ENCODE assay signal across 15 cellular contexts in genomic region chr9:129185991-129186390, GRCh38. TPM values are rescaled to one million over a fixed set of nuclear protein-coding genes. Genes with fewer than 3 reads are reported as not detected.
DNase-seq lines count a peak whose midpoint lies in the region; ATAC-seq lines count a peak whose summit lies in the region.
"Had no signal": no experiment of that assay in that cellular context is flagged by ENCODE, and none has a peak within 500 bp of the region (broad histone marks: within the 10 kb centered on the region; RNA-seq: fewer than 3 reads in every experiment).

No MANE protein-coding gene starts in this region.

- H3K27me3 ChIP-seq in GM23248 (replicated peaks; ENCODE audit: insufficient read depth), result no peaks in the 10 kb centered on the region

- no peaks in the 10 kb centered on the region for H3K4me1 ChIP-seq in GM23248 (ENCODE audit: insufficient read depth)
- H3K4me1 ChIP-seq: psoas muscle had no signal

- peak; percentile 81 for ATAC-seq in activated CD8-positive, alpha-beta memory T cell treated with anti-CD3 and anti-CD28 coated beads, Interleukin-2, amount 10 ng/mL, durations not matched to agents 7 days and 5 days
- ATAC-seq in GM21390 (IDR thresholded peaks at IDR 0.05; ENCODE audit: unreplicated experiment), result no peak
- ATAC-seq: psoas muscle had no signal

- H3K4me3 Mint-ChIP-seq in activated CD8-positive, alpha-beta memory T cell treated with anti-CD3 and anti-CD28 coated beads, Interleukin-2, amount 10 ng/mL, durations not matched to agents 7 days and 5 days, result no peak overlapping the region
- no peak overlapping the region for H3K4me3 Mint-ChIP-seq in activated T-helper 1 cell treated with anti-CD3 and anti-CD28 coated beads, Interleukin-12 subunit alpha, Interleukin-12 subunit beta, Interleukin-2, Interleukin-4 antibody, amounts not matched to agents 30 ng/mL and 10 ng/mL and 1 ng/mL, durations not matched to agents 14 hours and 24 hours and 36 hours
- H3K4me3 Mint-ChIP-seq: activated B cell treated with CpG ODN at 0.5 μM for 24 hours; natural killer cell treated with Interleukin-12 subunit alpha and Interleukin-12 subunit beta and Interleukin-15 and Interleukin-18, amount 100 ng/mL, for 72 hours had no signal

- H2AFZ ChIP-seq in GM23248, result no peak overlapping the region

- CTCF ChIA-PET in activated CD8-positive, alpha-beta memory T cell treated with anti-CD3 and anti-CD28 coated beads, Interleukin-2, amount 10 ng/mL, durations not matched to agents 7 days and 5 days (lab: Charles Lee), result interaction anchor here (0.9 kb wide), 1 partner anchor 12 kb away, joined by 3 read pairs; no protein-coding TSS in a partner anchor

- 69 to 76% methylated on average over 10 of the region's 10 CpGs for WGBS in GM23248 (ENCODE audit: low coverage in 1 of 2, low lambda C conversion rate in 2 of 2, missing lambda C conversion rate in 2 of 2), 2 experiments

- peak overlapping the region; percentile 50 for H3K27ac Mint-ChIP-seq in activated CD8-positive, alpha-beta memory T cell treated with anti-CD3 and anti-CD28 coated beads, Interleukin-2, amount 10 ng/mL, durations not matched to agents 7 days and 5 days
- H3K27ac Mint-ChIP-seq in activated T-helper 1 cell treated with anti-CD3 and anti-CD28 coated beads, Interleukin-12 subunit alpha, Interleukin-12 subunit beta, Interleukin-2, Interleukin-4 antibody, amounts not matched to agents 30 ng/mL and 10 ng/mL and 1 ng/mL, durations not matched to agents 14 hours and 24 hours and 36 hours, result no peak overlapping the region
- H3K27ac Mint-ChIP-seq: activated B cell treated with CpG ODN at 0.5 μM for 24 hours; natural killer cell treated with Interleukin-12 subunit alpha and Interleukin-12 subunit beta and Interleukin-15 and Interleukin-18, amount 100 ng/mL, for 72 hours had no signal

- no peak overlapping the region for H3K9ac ChIP-seq in GM23248

- no peaks in the 10 kb centered on the region for H3K79me2 ChIP-seq in GM23248 (ENCODE audit: insufficient read depth)

- H3K27me3 Mint-ChIP-seq in activated CD8-positive, alpha-beta memory T cell treated with anti-CD3 and anti-CD28 coated beads, Interleukin-2, amount 10 ng/mL, durations not matched to agents 7 days and 5 days, result peaks cover 4% of the 10 kb centered on the region
- H3K27me3 Mint-ChIP-seq in activated T-helper 1 cell treated with anti-CD3 and anti-CD28 coated beads, Interleukin-12 subunit alpha, Interleukin-12 subunit beta, Interleukin-2, Interleukin-4 antibody, amounts not matched to agents 30 ng/mL and 10 ng/mL and 1 ng/mL, durations not matched to agents 14 hours and 24 hours and 36 hours (ENCODE audit: insufficient read depth), result no peaks in the 10 kb centered on the region

- peaks cover 1% of the 10 kb centered on the region for H3K9me3 Mint-ChIP-seq in activated CD8-positive, alpha-beta memory T cell treated with anti-CD3 and anti-CD28 coated beads, Interleukin-2, amount 10 ng/mL, durations not matched to agents 7 days and 5 days (ENCODE audit: low read depth)
- H3K9me3 Mint-ChIP-seq in activated T-helper 1 cell treated with anti-CD3 and anti-CD28 coated beads, Interleukin-12 subunit alpha, Interleukin-12 subunit beta, Interleukin-2, Interleukin-4 antibody, amounts not matched to agents 30 ng/mL and 10 ng/mL and 1 ng/mL, durations not matched to agents 14 hours and 24 hours and 36 hours, result no peaks in the 10 kb centered on the region
- H3K9me3 Mint-ChIP-seq: natural killer cell treated with Interleukin-12 subunit alpha and Interleukin-12 subunit beta and Interleukin-15 and Interleukin-18, amount 100 ng/mL, for 72 hours had no signal

- no peaks in the 10 kb centered on the region for H4K20me1 ChIP-seq in GM23248 (ENCODE audit: insufficient read depth)

- H3K36me3 ChIP-seq in GM23248 (ENCODE audit: low read depth), result no peaks in the 10 kb centered on the region

- H3K4me2 ChIP-seq in GM23248 (ENCODE audit: unreplicated experiment), result no peak overlapping the region

- no peaks in the 10 kb centered on the region for H3K9me3 ChIP-seq in GM23248 (ENCODE audit: low read depth)
- H3K9me3 ChIP-seq: psoas muscle had no signal

- DNase-seq in activated CD8-positive, alpha-beta memory T cell treated with anti-CD3 and anti-CD28 coated beads, Interleukin-2, amount 10 ng/mL, durations not matched to agents 7 days and 5 days, result peak; percentile 66
- no peak for DNase-seq in activated CD8-positive, alpha-beta memory T cell treated with anti-CD3 and anti-CD28 coated beads, Interleukin-2, amount 50 U/mL, for 4 hours
- peak; percentile 55 for DNase-seq in GM23248
- peak; percentile 36 to 54 for DNase-seq in activated CD4-positive, alpha-beta T cell treated with anti-CD3 and anti-CD28 coated beads, Interleukin-2, amount 50 U/mL, for 48 hours
- DNase-seq in kidney tubule cell (ENCODE audit: low spot score), result peak; percentile 36
- no peak for DNase-seq in activated T-helper 1 cell treated with anti-CD3 and anti-CD28 coated beads, Interleukin-12 subunit alpha, Interleukin-12 subunit beta, Interleukin-2, Interleukin-4 antibody, amounts not matched to agents 30 ng/mL and 10 ng/mL and 1 ng/mL, durations not matched to agents 14 hours and 24 hours and 36 hours (ENCODE audit: low spot score)
- DNase-seq in NCI-H2029 (lab: John Stamatoyannopoulos, UW), result no peak
- DNase-seq: activated B cell treated with CpG ODN at 0.5 μM for 24 hours, DND-41, erythroblast, NCI-H1417, NCI-H2227 treated with DMSO at 0.1 percent for 48 hours, psoas muscle had no signal

- peaks cover 19% of the 10 kb centered on the region for H3K4me1 Mint-ChIP-seq in activated CD8-positive, alpha-beta memory T cell treated with anti-CD3 and anti-CD28 coated beads, Interleukin-2, amount 10 ng/mL, durations not matched to agents 7 days and 5 days
- H3K4me1 Mint-ChIP-seq in activated T-helper 1 cell treated with anti-CD3 and anti-CD28 coated beads, Interleukin-12 subunit alpha, Interleukin-12 subunit beta, Interleukin-2, Interleukin-4 antibody, amounts not matched to agents 30 ng/mL and 10 ng/mL and 1 ng/mL, durations not matched to agents 14 hours and 24 hours and 36 hours (ENCODE audit: low read depth), result peaks cover 7% of the 10 kb centered on the region
- H3K4me1 Mint-ChIP-seq: activated B cell treated with CpG ODN at 0.5 μM for 24 hours had no signal

- intact Hi-C loops in activated T-helper 1 cell treated with anti-CD3 and anti-CD28 coated beads, Interleukin-12 subunit alpha, Interleukin-12 subunit beta, Interleukin-2, Interleukin-4 antibody, amounts not matched to agents 30 ng/mL and 10 ng/mL and 1 ng/mL, durations not matched to agents 14 hours and 24 hours and 36 hours (cut with micrococcal nuclease), result no loop called here

- H3K27ac ChIP-seq in GM23248, result no peak overlapping the region
- H3K27ac ChIP-seq: psoas muscle had no signal

- no peaks in the 10 kb centered on the region for H3K36me3 Mint-ChIP-seq in activated CD8-positive, alpha-beta memory T cell treated with anti-CD3 and anti-CD28 coated beads, Interleukin-2, amount 10 ng/mL, durations not matched to agents 7 days and 5 days
- H3K36me3 Mint-ChIP-seq in activated T-helper 1 cell treated with anti-CD3 and anti-CD28 coated beads, Interleukin-12 subunit alpha, Interleukin-12 subunit beta, Interleukin-2, Interleukin-4 antibody, amounts not matched to agents 30 ng/mL and 10 ng/mL and 1 ng/mL, durations not matched to agents 14 hours and 24 hours and 36 hours (ENCODE audit: low read depth), result no peaks in the 10 kb centered on the region
- H3K36me3 Mint-ChIP-seq: natural killer cell treated with Interleukin-12 subunit alpha and Interleukin-12 subunit beta and Interleukin-15 and Interleukin-18, amount 100 ng/mL, for 72 hours had no signal

- no peaks in the 10 kb centered on the region for H3K9me2 ChIP-seq in GM23248 (ENCODE audit: insufficient read depth)

- H3K4me3 ChIP-seq in GM23248, result no peak overlapping the region
- H3K4me3 ChIP-seq: psoas muscle had no signal

- in situ Hi-C loops in GM23248 (cut with MboI), result no loop called here

- H3F3A ChIP-seq in GM23248 (ENCODE audit: insufficient read depth), result no peaks in the 10 kb centered on the region

RNA-seq across cellular contexts. Expression of gene IER5L, which starts 7.9 kb away (rescaled TPM):
- 1 to 10 TPM; 4.9 to 6.1 TPM for total RNA-seq in activated CD8-positive, alpha-beta memory T cell treated with anti-CD3 and anti-CD28 coated beads, Interleukin-2, amount 10 ng/mL, durations not matched to agents 7 days and 5 days
- 69.4 and 81.7 TPM in 2 replicates for total RNA-seq in GM23248 (2014; rRNA removed; shearing (Covaris generic))
- polyA plus RNA-seq in GM23248 (2016; fragmentation: Nextera tagmentation; extraction: Ambion mirVana), result 4.0 and 4.3 TPM in 2 replicates
- 14.4 TPM in 2 replicates for total RNA-seq in activated T-helper 1 cell treated with anti-CD3 and anti-CD28 coated beads, Interleukin-12 subunit alpha, Interleukin-12 subunit beta, Interleukin-2, Interleukin-4 antibody, amounts not matched to agents 30 ng/mL and 10 ng/mL and 1 ng/mL, durations not matched to agents 14 hours and 24 hours and 36 hours

Comparison
In these comparisons a context has a peak if more than half of its experiments do, and no peak if none do; other contexts are left out.
1. DNase-seq: peak in activated CD8-positive, alpha-beta memory T cell treated with anti-CD3 and anti-CD28 coated beads, Interleukin-2, amount 10 ng/mL, durations not matched to agents 7 days and 5 days (single experiment), GM23248 (single experiment), activated CD4-positive, alpha-beta T cell treated with anti-CD3 and anti-CD28 coated beads, Interleukin-2, amount 50 U/mL, for 48 hours (2 of 2) and kidney tubule cell (single experiment); none in activated CD8-positive, alpha-beta memory T cell treated with anti-CD3 and anti-CD28 coated beads, Interleukin-2, amount 50 U/mL, for 4 hours (single experiment), activated T-helper 1 cell treated with anti-CD3 and anti-CD28 coated beads, Interleukin-12 subunit alpha, Interleukin-12 subunit beta, Interleukin-2, Interleukin-4 antibody, amounts not matched to agents 30 ng/mL and 10 ng/mL and 1 ng/mL, durations not matched to agents 14 hours and 24 hours and 36 hours (single experiment) and NCI-H2029 (single experiment).